1 cellular context compared by ENCODE assay signal in genomic region chr20:58990651-58991445, GRCh38.
TF ChIP-seq lines count a peak whose summit lies in the region.

No MANE protein-coding gene starts in this region.

TF ChIP-seq in liver, 16 proteins besides CTCF, POLR2A, EP300 and RAD21 (continued from another document):
- TF ChIP-seq, protein P1, sequence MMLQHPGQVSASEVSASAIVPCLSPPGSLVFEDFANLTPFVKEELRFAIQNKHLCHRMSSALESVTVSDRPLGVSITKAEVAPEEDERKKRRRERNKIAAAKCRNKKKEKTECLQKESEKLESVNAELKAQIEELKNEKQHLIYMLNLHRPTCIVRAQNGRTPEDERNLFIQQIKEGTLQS (IDR thresholded peaks at IDR 0.05): no peak
- TF ChIP-seq RXRA (IDR thresholded peaks at IDR 0.05) (no peak), GABPA (IDR thresholded peaks at IDR 0.05 in 1 of 2, conservative IDR thresholded peaks at IDR 0.05 in 1 of 2) (no peak), YY1 (IDR thresholded peaks at IDR 0.05) (no peak), TAF1 (conservative IDR thresholded peaks at IDR 0.05) (no peak), FOXA2 (IDR thresholded peaks at IDR 0.05) (no peak), HNF4G (IDR thresholded peaks at IDR 0.05) (no peak)
